In genomic region chr2:144331652-144332355, GRCh38 we compare ENCODE assay signal across 1 cellular context.
TF ChIP-seq lines count a peak whose summit lies in the region.

No MANE protein-coding gene starts in this region.

TF ChIP-seq in K562, 482 proteins besides CTCF, POLR2A, EP300 and RAD21 (continued from another document and continues in another):
- TF ChIP-seq TSHZ1 (CRISPR knock-in tag; IDR thresholded peaks at IDR 0.05) (no peak), YY1 (IDR thresholded peaks at IDR 0.05; ENCODE audit: borderline replicate concordance in 1 of 3, control insufficient read depth in 1 of 3, extremely low read depth in 1 of 3, insufficient read depth in 3 of 3, insufficient read length in 1 of 3, insufficient replicate concordance in 2 of 3, low read depth in 1 of 3, low read length in 2 of 3) (peak in 2 of 3 experiments; percentile 51 to 57), DDX20 (tag; IDR thresholded peaks at IDR 0.05; ENCODE audit: low read depth) (no peak), ZNF551 (CRISPR knock-in tag; IDR thresholded peaks at IDR 0.05) (no peak), NR3C1 (CRISPR knock-in tag; IDR thresholded peaks at IDR 0.05) (no peak), POLR2B (IDR thresholded peaks at IDR 0.05; ENCODE audit: low read depth, partially characterized antibody) (peak; percentile 63), OTX1 (CRISPR knock-in tag; IDR thresholded peaks at IDR 0.05) (no peak), HMGN3 (IDR thresholded peaks at IDR 0.05; ENCODE audit: borderline replicate concordance, extremely low read depth, insufficient read length, low read depth, low read length) (peak; percentile 68), GTF2A2 (tag; IDR thresholded peaks at IDR 0.05) (no peak), SRSF3 (IDR thresholded peaks at IDR 0.05; ENCODE audit: insufficient read depth, low read length) (no peak), ZZZ3 (IDR thresholded peaks at IDR 0.05) (no peak), ZNF408 (CRISPR knock-in tag; IDR thresholded peaks at IDR 0.05; ENCODE audit: low read depth) (no peak), CBFA2T2 (conservative IDR thresholded peaks at IDR 0.05) (no peak), NFRKB (IDR thresholded peaks at IDR 0.05; ENCODE audit: low read depth) (0 out of 2 replicates have a peak, but pooled peaks have one; percentile 43), ZNF407 (IDR thresholded peaks at IDR 0.05; ENCODE audit: low read depth) (no peak), ZNF134 (CRISPR knock-in tag; conservative IDR thresholded peaks at IDR 0.05) (no peak), THRAP3 (IDR thresholded peaks at IDR 0.05; ENCODE audit: borderline replicate concordance) (no peak), ELK1 (CRISPR knock-in tag; IDR thresholded peaks at IDR 0.05) (no peak), ZNF584 (CRISPR knock-in tag; IDR thresholded peaks at IDR 0.05; ENCODE audit: low read depth) (no peak), GTF2E2 (tag; IDR thresholded peaks at IDR 0.05) (no peak), KHSRP (IDR thresholded peaks at IDR 0.05) (no peak), HOXB6 (CRISPR knock-in tag; IDR thresholded peaks at IDR 0.05; ENCODE audit: borderline replicate concordance) (no peak), NRF1 (conservative IDR thresholded peaks at IDR 0.05 in 1 of 2, IDR thresholded peaks at IDR 0.05 in 1 of 2) (peak; percentile 81 to 85), ZNF436 (CRISPR knock-in tag; IDR thresholded peaks at IDR 0.05) (no peak), TCF7 (IDR thresholded peaks at IDR 0.05; ENCODE audit: borderline replicate concordance) (no peak), SRSF9 (IDR thresholded peaks at IDR 0.05; ENCODE audit: borderline replicate concordance, low read depth, low read length) (no peak), HSF4 (CRISPR knock-in tag; IDR thresholded peaks at IDR 0.05; ENCODE audit: borderline replicate concordance) (no peak), SLC30A9 (CRISPR knock-in tag; IDR thresholded peaks at IDR 0.05) (no peak), PML (IDR thresholded peaks at IDR 0.05; ENCODE audit: low read length) (peak; percentile 18; the same call in 1 of the 2 replicates), MTA3 (IDR thresholded peaks at IDR 0.05; ENCODE audit: borderline replicate concordance) (peak; percentile 66; the same call in 1 of the 2 replicates), XRCC5 (IDR thresholded peaks at IDR 0.05; ENCODE audit: low read depth, low read length) (no peak), ELF1 (tag; IDR thresholded peaks at IDR 0.05) (no peak), RBM14 (IDR thresholded peaks at IDR 0.05; ENCODE audit: borderline replicate concordance, insufficient read depth, low read depth, low read length) (no peak), IFI16 (CRISPR knock-in tag; IDR thresholded peaks at IDR 0.05) (no peak), PHF20 (IDR thresholded peaks at IDR 0.05; ENCODE audit: partially characterized antibody) (peak; percentile 36)
- TF ChIP-seq, protein P1, sequence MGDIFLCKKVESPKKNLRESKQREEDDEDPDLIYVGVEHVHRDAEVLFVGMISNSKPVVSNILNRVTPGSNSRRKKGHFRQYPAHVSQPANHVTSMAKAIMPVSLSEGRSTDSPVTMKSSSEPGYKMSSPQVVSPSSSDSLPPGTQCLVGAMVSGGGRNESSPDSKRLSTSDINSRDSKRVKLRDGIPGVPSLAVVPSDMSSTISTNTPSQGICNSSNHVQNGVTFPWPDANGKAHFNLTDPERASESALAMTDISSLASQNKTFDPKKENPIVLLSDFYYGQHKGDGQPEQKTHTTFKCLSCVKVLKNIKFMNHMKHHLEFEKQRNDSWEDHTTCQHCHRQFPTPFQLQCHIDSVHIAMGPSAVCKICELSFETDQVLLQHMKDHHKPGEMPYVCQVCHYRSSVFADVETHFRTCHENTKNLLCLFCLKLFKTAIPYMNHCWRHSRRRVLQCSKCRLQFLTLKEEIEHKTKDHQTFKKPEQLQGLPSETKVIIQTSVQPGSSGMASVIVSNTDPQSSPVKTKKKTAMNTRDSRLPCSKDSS (IDR thresholded peaks at IDR 0.05; ENCODE audit: low read depth, partially characterized antibody) = no peak
- TF ChIP-seq, protein P2, sequence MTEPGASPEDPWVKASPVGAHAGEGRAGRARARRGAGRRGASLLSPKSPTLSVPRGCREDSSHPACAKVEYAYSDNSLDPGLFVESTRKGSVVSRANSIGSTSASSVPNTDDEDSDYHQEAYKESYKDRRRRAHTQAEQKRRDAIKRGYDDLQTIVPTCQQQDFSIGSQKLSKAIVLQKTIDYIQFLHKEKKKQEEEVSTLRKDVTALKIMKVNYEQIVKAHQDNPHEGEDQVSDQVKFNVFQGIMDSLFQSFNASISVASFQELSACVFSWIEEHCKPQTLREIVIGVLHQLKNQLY (CRISPR knock-in tag; conservative IDR thresholded peaks at IDR 0.05) = no peak
- TF ChIP-seq, protein P3, sequence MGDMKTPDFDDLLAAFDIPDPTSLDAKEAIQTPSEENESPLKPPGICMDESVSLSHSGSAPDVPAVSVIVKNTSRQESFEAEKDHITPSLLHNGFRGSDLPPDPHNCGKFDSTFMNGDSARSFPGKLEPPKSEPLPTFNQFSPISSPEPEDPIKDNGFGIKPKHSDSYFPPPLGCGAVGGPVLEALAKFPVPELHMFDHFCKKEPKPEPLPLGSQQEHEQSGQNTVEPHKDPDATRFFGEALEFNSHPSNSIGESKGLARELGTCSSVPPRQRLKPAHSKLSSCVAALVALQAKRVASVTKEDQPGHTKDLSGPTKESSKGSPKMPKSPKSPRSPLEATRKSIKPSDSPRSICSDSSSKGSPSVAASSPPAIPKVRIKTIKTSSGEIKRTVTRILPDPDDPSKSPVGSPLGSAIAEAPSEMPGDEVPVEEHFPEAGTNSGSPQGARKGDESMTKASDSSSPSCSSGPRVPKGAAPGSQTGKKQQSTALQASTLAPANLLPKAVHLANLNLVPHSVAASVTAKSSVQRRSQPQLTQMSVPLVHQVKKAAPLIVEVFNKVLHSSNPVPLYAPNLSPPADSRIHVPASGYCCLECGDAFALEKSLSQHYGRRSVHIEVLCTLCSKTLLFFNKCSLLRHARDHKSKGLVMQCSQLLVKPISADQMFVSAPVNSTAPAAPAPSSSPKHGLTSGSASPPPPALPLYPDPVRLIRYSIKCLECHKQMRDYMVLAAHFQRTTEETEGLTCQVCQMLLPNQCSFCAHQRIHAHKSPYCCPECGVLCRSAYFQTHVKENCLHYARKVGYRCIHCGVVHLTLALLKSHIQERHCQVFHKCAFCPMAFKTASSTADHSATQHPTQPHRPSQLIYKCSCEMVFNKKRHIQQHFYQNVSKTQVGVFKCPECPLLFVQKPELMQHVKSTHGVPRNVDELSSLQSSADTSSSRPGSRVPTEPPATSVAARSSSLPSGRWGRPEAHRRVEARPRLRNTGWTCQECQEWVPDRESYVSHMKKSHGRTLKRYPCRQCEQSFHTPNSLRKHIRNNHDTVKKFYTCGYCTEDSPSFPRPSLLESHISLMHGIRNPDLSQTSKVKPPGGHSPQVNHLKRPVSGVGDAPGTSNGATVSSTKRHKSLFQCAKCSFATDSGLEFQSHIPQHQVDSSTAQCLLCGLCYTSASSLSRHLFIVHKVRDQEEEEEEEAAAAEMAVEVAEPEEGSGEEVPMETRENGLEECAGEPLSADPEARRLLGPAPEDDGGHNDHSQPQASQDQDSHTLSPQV (IDR thresholded peaks at IDR 0.05) = peak; percentile 77
- TF ChIP-seq, protein P4, sequence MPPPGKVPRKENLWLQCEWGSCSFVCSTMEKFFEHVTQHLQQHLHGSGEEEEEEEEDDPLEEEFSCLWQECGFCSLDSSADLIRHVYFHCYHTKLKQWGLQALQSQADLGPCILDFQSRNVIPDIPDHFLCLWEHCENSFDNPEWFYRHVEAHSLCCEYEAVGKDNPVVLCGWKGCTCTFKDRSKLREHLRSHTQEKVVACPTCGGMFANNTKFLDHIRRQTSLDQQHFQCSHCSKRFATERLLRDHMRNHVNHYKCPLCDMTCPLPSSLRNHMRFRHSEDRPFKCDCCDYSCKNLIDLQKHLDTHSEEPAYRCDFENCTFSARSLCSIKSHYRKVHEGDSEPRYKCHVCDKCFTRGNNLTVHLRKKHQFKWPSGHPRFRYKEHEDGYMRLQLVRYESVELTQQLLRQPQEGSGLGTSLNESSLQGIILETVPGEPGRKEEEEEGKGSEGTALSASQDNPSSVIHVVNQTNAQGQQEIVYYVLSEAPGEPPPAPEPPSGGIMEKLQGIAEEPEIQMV (tag; conservative IDR thresholded peaks at IDR 0.05; ENCODE audit: low read depth) = no peak
- TF ChIP-seq, protein P5, sequence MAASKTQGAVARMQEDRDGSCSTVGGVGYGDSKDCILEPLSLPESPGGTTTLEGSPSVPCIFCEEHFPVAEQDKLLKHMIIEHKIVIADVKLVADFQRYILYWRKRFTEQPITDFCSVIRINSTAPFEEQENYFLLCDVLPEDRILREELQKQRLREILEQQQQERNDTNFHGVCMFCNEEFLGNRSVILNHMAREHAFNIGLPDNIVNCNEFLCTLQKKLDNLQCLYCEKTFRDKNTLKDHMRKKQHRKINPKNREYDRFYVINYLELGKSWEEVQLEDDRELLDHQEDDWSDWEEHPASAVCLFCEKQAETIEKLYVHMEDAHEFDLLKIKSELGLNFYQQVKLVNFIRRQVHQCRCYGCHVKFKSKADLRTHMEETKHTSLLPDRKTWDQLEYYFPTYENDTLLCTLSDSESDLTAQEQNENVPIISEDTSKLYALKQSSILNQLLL (CRISPR knock-in tag; IDR thresholded peaks at IDR 0.05; ENCODE audit: borderline replicate concordance) = no peak
